In the genomic region with DNA sequence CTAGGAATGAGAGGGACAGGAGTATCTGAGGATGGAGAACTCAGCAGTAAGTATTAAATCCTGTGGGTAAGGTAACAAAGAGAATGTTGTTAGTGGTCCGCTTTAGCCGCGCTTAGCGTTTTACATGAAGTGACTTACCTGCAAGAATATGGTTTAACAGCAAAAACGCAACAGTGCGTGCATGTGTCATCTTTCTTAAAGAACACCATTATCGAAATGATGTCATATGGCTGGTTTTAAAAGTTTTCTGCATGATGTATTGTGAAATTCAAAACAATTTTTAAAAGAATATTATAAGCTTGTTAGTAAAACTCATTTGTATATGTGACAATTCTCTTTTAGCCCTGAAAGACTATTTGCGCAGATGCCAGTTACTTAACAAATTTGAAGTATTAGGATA, we compare ENCODE assay signal across 8 cellular contexts. TPM values are rescaled to one million over a fixed set of nuclear protein-coding genes. Genes with fewer than 3 reads are reported as not detected.
DNase-seq lines count a peak whose midpoint lies in the region; ATAC-seq and TF ChIP-seq lines count a peak whose summit lies in the region.

No MANE protein-coding gene starts in this region.

- no peak for DNase-seq in SK-N-SH
- DNase-seq in activated CD8-positive, alpha-beta T cell treated with anti-CD3 and anti-CD28 coated beads, Interleukin-2, amount 10 ng/mL, durations not matched to agents 7 days and 5 days: no peak
- no peak for DNase-seq in stomach
- DNase-seq in activated naive CD4-positive, alpha-beta T cell treated with anti-CD3 and anti-CD28 coated beads, Interleukin-2, amount 50 U/mL, for 72 hours (ENCODE audit: low spot score in 2 of 2): no peak
- DNase-seq in T-helper 9 cell: no peak

- TF ChIP-seq EP300 in SK-N-SH (IDR thresholded peaks at IDR 0.05; ENCODE audit: borderline replicate concordance in 1 of 2, low read depth in 1 of 2, low read length in 1 of 2): no peak
- no peak for TF ChIP-seq EP300 in stomach (IDR thresholded peaks at IDR 0.05)

- peak overlapping the region; percentile 99 for H3K4me3 Mint-ChIP-seq in activated CD8-positive, alpha-beta T cell treated with anti-CD3 and anti-CD28 coated beads, Interleukin-2, amount 10 ng/mL, durations not matched to agents 7 days and 5 days

- H3K9me3 ChIP-seq in SK-N-SH (no peaks in the 10 kb centered on the region), iPS-18c (ENCODE audit: control insufficient read depth, insufficient read depth, low read length) (no peaks in the 10 kb centered on the region), stomach (no peaks in the 10 kb centered on the region)

- H3K36me3 Mint-ChIP-seq in activated CD8-positive, alpha-beta T cell treated with anti-CD3 and anti-CD28 coated beads, Interleukin-2, amount 10 ng/mL, durations not matched to agents 7 days and 5 days (ENCODE audit: low read depth): peaks cover 25% of the 10 kb centered on the region
- peaks cover 14 to 15% of the 10 kb centered on the region in 2 donors for H3K36me3 Mint-ChIP-seq in activated naive CD4-positive, alpha-beta T cell treated with anti-CD3 and anti-CD28 coated beads, Interleukin-2, amount 50 U/mL, for 72 hours

- H3K36me3 ChIP-seq in SK-N-SH (replicated peaks in 1 of 2; ENCODE audit: control insufficient read depth in 1 of 2, insufficient read depth in 2 of 2, low read length in 1 of 2) (peaks cover 12 to 14% of the 10 kb centered on the region in 2 experiments), stomach (peaks cover 0 to 9% (median 0%) of the 10 kb centered on the region in 4 donors)

- no peaks in the 10 kb centered on the region for H3K9me2 ChIP-seq in SK-N-SH

- ATAC-seq in SK-N-SH treated with all-trans-retinoic acid at 6 μM for 48 hours (no peak), GM18511 (IDR thresholded peaks at IDR 0.05; ENCODE audit: unreplicated experiment) (no peak)
- ATAC-seq in activated CD8-positive, alpha-beta T cell treated with anti-CD3 and anti-CD28 coated beads, Interleukin-2, amount 10 ng/mL, durations not matched to agents 7 days and 5 days: no peak
- ATAC-seq in activated naive CD4-positive, alpha-beta T cell treated with anti-CD3 and anti-CD28 coated beads, Interleukin-2, amount 50 U/mL, for 72 hours: no peak

- H3K27me3 ChIP-seq in SK-N-SH (ENCODE audit: insufficient read depth): no peaks in the 10 kb centered on the region; the same call in 1 of the 2 replicates
- H3K27me3 ChIP-seq in stomach: no peaks in the 10 kb centered on the region

- CTCF ChIA-PET in SK-N-SH (lab: Yijun Ruan, JAX): no interaction called here
- CTCF ChIA-PET in activated CD8-positive, alpha-beta T cell treated with anti-CD3 and anti-CD28 coated beads, Interleukin-2, amount 10 ng/mL, durations not matched to agents 7 days and 5 days (lab: Charles Lee): interaction anchor here (1.4 to 5.0 kb wide), 4 partner anchors 11 to 61 kb away, joined by 3 to 44 read pairs (median 10); no protein-coding TSS in a partner anchor

- no peak for TF ChIP-seq POLR2A in stomach (IDR thresholded peaks at IDR 0.05)

- peaks cover 27% of the 10 kb centered on the region for H3K4me1 Mint-ChIP-seq in activated CD8-positive, alpha-beta T cell treated with anti-CD3 and anti-CD28 coated beads, Interleukin-2, amount 10 ng/mL, durations not matched to agents 7 days and 5 days (ENCODE audit: low read depth)

- no peak for TF ChIP-seq CTCF in SK-N-SH (IDR thresholded peaks at IDR 0.05)
- TF ChIP-seq CTCF in stomach (IDR thresholded peaks at IDR 0.05): no peak

- H3K27ac ChIP-seq in SK-N-SH (ENCODE audit: low read depth in 2 of 2, low read length in 1 of 2) (0 out of 4 replicates have a peak overlapping the region, but pooled peaks of 1 of the 2 experiments have one; percentile 89), stomach (peak overlapping the region in 1 of 5 donors; percentile 93)

- peak overlapping the region; percentile 94; the same call in 1 of the 2 replicates for H3K9ac ChIP-seq in SK-N-SH

- no peak overlapping the region for H2AFZ ChIP-seq in SK-N-SH (ENCODE audit: low read depth)

- H3K9me3 Mint-ChIP-seq in activated CD8-positive, alpha-beta T cell treated with anti-CD3 and anti-CD28 coated beads, Interleukin-2, amount 10 ng/mL, durations not matched to agents 7 days and 5 days (ENCODE audit: insufficient read depth): no peaks in the 10 kb centered on the region
- no peaks in the 10 kb centered on the region for H3K9me3 Mint-ChIP-seq in activated naive CD4-positive, alpha-beta T cell treated with anti-CD3 and anti-CD28 coated beads, Interleukin-2, amount 50 U/mL, for 72 hours

- H3K27me3 Mint-ChIP-seq in activated CD8-positive, alpha-beta T cell treated with anti-CD3 and anti-CD28 coated beads, Interleukin-2, amount 10 ng/mL, durations not matched to agents 7 days and 5 days (ENCODE audit: low read depth): no peaks in the 10 kb centered on the region

- H3F3A ChIP-seq in SK-N-SH (replicated peaks; ENCODE audit: insufficient read depth): peaks cover 12% of the 10 kb centered on the region

- peak overlapping the region; percentile 93 to 94 for H3K4me3 ChIP-seq in SK-N-SH (ENCODE audit: low read depth in 2 of 2, low read length in 1 of 2)
- peak overlapping the region; percentile 85 for H3K4me3 ChIP-seq in iPS-18c (ENCODE audit: insufficient read depth, low read depth, low read length)
- H3K4me3 ChIP-seq in stomach: peak overlapping the region; percentile 86 to 99 (median 96)

- no peak for TF ChIP-seq RAD21 in SK-N-SH (IDR thresholded peaks at IDR 0.05; ENCODE audit: low read length)

- POLR2A ChIA-PET in SK-N-SH (lab: Yijun Ruan, JAX): no interaction called here
- POLR2A ChIA-PET in activated CD8-positive, alpha-beta T cell treated with anti-CD3 and anti-CD28 coated beads, Interleukin-2, amount 10 ng/mL, durations not matched to agents 7 days and 5 days (lab: Charles Lee): interaction anchor here (0.7 to 3.7 kb wide), 4 partner anchors 11 to 61 kb away, joined by 3 to 71 read pairs (median 21); no protein-coding TSS in a partner anchor

- H3K4me2 ChIP-seq in SK-N-SH: peak overlapping the region; percentile 86

- H3K79me2 ChIP-seq in SK-N-SH (ENCODE audit: insufficient read depth): peaks cover 64% of the 10 kb centered on the region

- H4K20me1 ChIP-seq in SK-N-SH (ENCODE audit: insufficient read depth): peaks cover 44% of the 10 kb centered on the region

- peaks cover 12 to 18% of the 10 kb centered on the region in 2 experiments; a peak in 3 of 4 replicates for H3K4me1 ChIP-seq in SK-N-SH (ENCODE audit: control insufficient read depth in 1 of 2, insufficient read depth in 2 of 2, low read depth in 1 of 2, low read length in 1 of 2)
- H3K4me1 ChIP-seq in stomach: peaks cover 35 to 64% (median 56%) of the 10 kb centered on the region in 4 donors

- H3K27ac Mint-ChIP-seq in activated CD8-positive, alpha-beta T cell treated with anti-CD3 and anti-CD28 coated beads, Interleukin-2, amount 10 ng/mL, durations not matched to agents 7 days and 5 days: peak overlapping the region; percentile 88
- peak overlapping the region in 1 of 2 donors; percentile 94 for H3K27ac Mint-ChIP-seq in activated naive CD4-positive, alpha-beta T cell treated with anti-CD3 and anti-CD28 coated beads, Interleukin-2, amount 50 U/mL, for 72 hours

- intact Hi-C loops in stomach (cut with DNase I; ENCODE audit: low total_unique reads): no loop called here

- 90% methylated on average over 8 of the region's 8 CpGs for WGBS in SK-N-SH (ENCODE audit: low lambda C conversion rate)
- 28 to 61% (median 48%) methylated on average over 8 of the region's 8 CpGs for WGBS in stomach, 5 donors

TF ChIP-seq in SK-N-SH, 30 proteins besides CTCF, POLR2A, EP300 and RAD21 (continues in another document):
- TF ChIP-seq JUND (IDR thresholded peaks at IDR 0.05): no peak
- TF ChIP-seq POLR2AphosphoS5 (IDR thresholded peaks at IDR 0.05; ENCODE audit: low read depth, low read length): no peak
- no peak for TF ChIP-seq MEF2A (IDR thresholded peaks at IDR 0.05; ENCODE audit: borderline replicate concordance, low read depth)

TF ChIP-seq in SK-N-SH treated with all-trans-retinoic acid at 6 μM for 48 hours, 23 proteins besides CTCF, POLR2A, EP300 and RAD21 (continues in another document):
- no peak for TF ChIP-seq ARNTL (CRISPR knock-in tag; IDR thresholded peaks at IDR 0.05; ENCODE audit: borderline replicate concordance, low read depth)
- TF ChIP-seq, protein P1, sequence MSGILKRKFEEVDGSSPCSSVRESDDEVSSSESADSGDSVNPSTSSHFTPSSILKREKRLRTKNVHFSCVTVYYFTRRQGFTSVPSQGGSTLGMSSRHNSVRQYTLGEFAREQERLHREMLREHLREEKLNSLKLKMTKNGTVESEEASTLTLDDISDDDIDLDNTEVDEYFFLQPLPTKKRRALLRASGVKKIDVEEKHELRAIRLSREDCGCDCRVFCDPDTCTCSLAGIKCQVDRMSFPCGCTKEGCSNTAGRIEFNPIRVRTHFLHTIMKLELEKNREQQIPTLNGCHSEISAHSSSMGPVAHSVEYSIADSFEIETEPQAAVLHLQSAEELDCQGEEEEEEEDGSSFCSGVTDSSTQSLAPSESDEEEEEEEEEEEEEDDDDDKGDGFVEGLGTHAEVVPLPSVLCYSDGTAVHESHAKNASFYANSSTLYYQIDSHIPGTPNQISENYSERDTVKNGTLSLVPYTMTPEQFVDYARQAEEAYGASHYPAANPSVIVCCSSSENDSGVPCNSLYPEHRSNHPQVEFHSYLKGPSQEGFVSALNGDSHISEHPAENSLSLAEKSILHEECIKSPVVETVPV (CRISPR knock-in tag; IDR thresholded peaks at IDR 0.05): no peak
- no peak for TF ChIP-seq TCF4 (CRISPR knock-in tag; IDR thresholded peaks at IDR 0.05; ENCODE audit: borderline replicate concordance)
- TF ChIP-seq TOX (CRISPR knock-in tag; IDR thresholded peaks at IDR 0.05; ENCODE audit: borderline replicate concordance): no peak
- no peak for TF ChIP-seq BACH2 (CRISPR knock-in tag; IDR thresholded peaks at IDR 0.05; ENCODE audit: borderline replicate concordance)
- TF ChIP-seq CSDC2 (CRISPR knock-in tag; IDR thresholded peaks at IDR 0.05): no peak

RNA-seq across cellular contexts. Expression of gene LEMD3, which starts 1.7 kb away (rescaled TPM):
- polyA plus RNA-seq in SK-N-SH (2012; rRNA removed) (4.4 and 6.1 TPM in 2 replicates), stomach (1 to 10 TPM; 2.7 to 5.8 (median 3.9) TPM)
- polyA plus RNA-seq in SK-N-SH (2012; cell fraction: cytosol; rRNA removed): 4.6 and 5.1 TPM in 2 replicates
- polyA plus RNA-seq in SK-N-SH (2012; cell fraction: nucleus; rRNA removed): 11.7 and 12.8 TPM in 2 replicates
- 10 to 100 TPM; 35.9 to 36.1 TPM for total RNA-seq in activated CD8-positive, alpha-beta T cell treated with anti-CD3 and anti-CD28 coated beads, Interleukin-2, amount 10 ng/mL, durations not matched to agents 7 days and 5 days
- total RNA-seq in stomach: 100 to 1,000 TPM in 1 of 5 donors, 10 to 100 TPM in 4; 10.5 to 230 (median 31.2) TPM
- total RNA-seq in activated naive CD4-positive, alpha-beta T cell treated with anti-CD3 and anti-CD28 coated beads, Interleukin-2, amount 50 U/mL, for 72 hours: 10 to 100 TPM; 18.4 to 27.4 TPM

RNA-seq across cellular contexts. Expression of gene WIF1, which starts 50.0 kb away (rescaled TPM):
- polyA plus RNA-seq in SK-N-SH (2012; rRNA removed) (not detected in 2 replicates), stomach (under 1 TPM in 1 of 3 donors, not detected in 2; 0.10 TPM)
- 0.03 TPM in 1 of 2 replicates, not detected in the other for polyA plus RNA-seq in SK-N-SH (2012; cell fraction: cytosol; rRNA removed)
- polyA plus RNA-seq in SK-N-SH (2012; cell fraction: nucleus; rRNA removed): not detected in 2 replicates
- not detected for total RNA-seq in activated CD8-positive, alpha-beta T cell treated with anti-CD3 and anti-CD28 coated beads, Interleukin-2, amount 10 ng/mL, durations not matched to agents 7 days and 5 days
- total RNA-seq in stomach: 10 to 100 TPM in 2 of 5 donors, 1 to 10 TPM in 2, not detected in 1; 1.4 to 11.1 (median 7.1) TPM
- total RNA-seq in activated naive CD4-positive, alpha-beta T cell treated with anti-CD3 and anti-CD28 coated beads, Interleukin-2, amount 50 U/mL, for 72 hours: not detected
